Comparison of ENCODE assay signal across 1 cellular context in genomic region chr6:15620616-15621015, GRCh38.
TF ChIP-seq lines count a peak whose summit lies in the region.

No MANE protein-coding gene starts in this region.

TF ChIP-seq in GM23338, 12 proteins besides CTCF, POLR2A, EP300 and RAD21 (continued from another document):
- no peak for TF ChIP-seq ZNF462 (CRISPR knock-in tag; IDR thresholded peaks at IDR 0.05)
- no peak for TF ChIP-seq CREB1 (CRISPR knock-in tag; IDR thresholded peaks at IDR 0.05; ENCODE audit: low read depth)
- no peak for TF ChIP-seq NANOG (IDR thresholded peaks at IDR 0.05; ENCODE audit: borderline replicate concordance)
- TF ChIP-seq POLR2AphosphoS5 (IDR thresholded peaks at IDR 0.05; ENCODE audit: low read depth), result no peak
- no peak for TF ChIP-seq EZH2phosphoT487 (IDR thresholded peaks at IDR 0.05; ENCODE audit: unreplicated experiment)
